8 cellular contexts compared by ENCODE assay signal in the genomic region with DNA sequence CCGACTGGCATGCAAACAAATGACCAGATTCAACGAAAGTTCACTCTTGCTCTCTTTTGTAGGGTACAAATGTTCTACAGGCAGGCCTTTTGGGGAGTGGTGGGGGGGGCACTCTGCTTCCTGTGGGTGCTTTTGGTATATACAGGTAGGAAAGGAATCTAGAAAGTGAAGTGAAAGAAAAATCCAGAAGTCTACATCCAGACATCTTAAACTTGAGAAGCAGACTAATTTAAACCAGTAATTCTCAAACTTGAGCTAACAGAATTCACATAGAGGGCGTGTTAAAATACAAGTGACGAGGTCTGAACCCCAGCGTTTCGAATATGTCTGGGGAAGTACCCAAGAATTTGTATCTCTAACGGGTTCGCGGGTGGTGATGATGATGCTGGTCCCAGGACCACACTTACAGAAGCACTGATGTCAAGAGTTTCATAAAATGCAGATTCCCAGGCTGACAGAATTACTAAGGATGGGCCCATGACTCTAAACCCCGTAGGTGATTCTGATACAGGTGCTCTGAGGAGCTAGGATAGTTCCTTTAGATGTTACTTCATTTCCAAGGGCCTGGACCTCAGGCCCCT. TPM values are rescaled to one million over a fixed set of nuclear protein-coding genes. Genes with fewer than 3 reads are reported as not detected.
DNase-seq lines count a peak whose midpoint lies in the region; ATAC-seq, FAIRE-seq and TF ChIP-seq lines count a peak whose summit lies in the region.

No MANE protein-coding gene starts in this region.

- peak; percentile 28 for ATAC-seq in CD4-positive, alpha-beta T cell (ENCODE audit: poor library complexity)
- ATAC-seq in pancreas (peak in 1 of 4 donors; percentile 6), GM18517 (IDR thresholded peaks at IDR 0.05; ENCODE audit: unreplicated experiment) (no peak)

- H3K4me1 Mint-ChIP-seq in CD4-positive, alpha-beta T cell (ENCODE audit: low read depth), result peaks cover 8% of the 10 kb centered on the region

- H3K36me3 ChIP-seq in SU-DHL-6 (ENCODE audit: low read length), result no peaks in the 10 kb centered on the region; the same call in 1 of the 2 replicates
- H3K36me3 ChIP-seq in fibroblast of lung (ENCODE audit: control insufficient read depth, insufficient read depth, low read length), result peaks cover 4% of the 10 kb centered on the region
- H3K36me3 ChIP-seq in pancreas, result no peaks in the 10 kb centered on the region

- H3K4me3 ChIP-seq in SU-DHL-6 (ENCODE audit: insufficient read depth, low read length, poor library complexity, severe bottlenecking) (no peak overlapping the region), fibroblast of lung (replicated peaks in 1 of 4; ENCODE audit: control extremely low read depth in 1 of 4, insufficient read depth in 1 of 4, low read depth in 3 of 4, low read length in 4 of 4) (peak overlapping the region in 3 of 4 experiments; percentile 37 to 57 (median 47)), pancreas (peak overlapping the region in 3 of 4 donors; percentile 59 to 77 (median 71))

- H3K9ac ChIP-seq in SU-DHL-6 (ENCODE audit: low read length) (no peak overlapping the region), fibroblast of lung (ENCODE audit: insufficient read depth, low read length) (no peak overlapping the region)

- FAIRE-seq in pancreas (lab: Jason Lieb, UNC), result no peak

- peaks cover 19% of the 10 kb centered on the region for H3F3A ChIP-seq in SU-DHL-6 (ENCODE audit: insufficient read depth)

- H3K36me3 Mint-ChIP-seq in CD4-positive, alpha-beta T cell (ENCODE audit: low read depth), result peaks cover 5% of the 10 kb centered on the region

- peaks cover 2% of the 10 kb centered on the region for H3K4me1 ChIP-seq in fibroblast of lung (ENCODE audit: control insufficient read depth, extremely low read depth, insufficient read depth, low read length)
- peaks cover 0 to 5% (median 5%) of the 10 kb centered on the region in 3 donors for H3K4me1 ChIP-seq in pancreas

- 66% methylated on average over 10 of the region's 10 CpGs for WGBS in pancreas, 2 donors

- peak in 7 of 10 experiments; percentile 7 to 39 (median 26) for DNase-seq in CD4-positive, alpha-beta T cell
- no peak for DNase-seq in fibroblast of lung (ENCODE audit: low read depth in 2 of 2)
- no peak for DNase-seq in pancreas
- no peak for DNase-seq in HK-2 (ENCODE audit: unreplicated experiment)
- no peak for DNase-seq in DMS153 (lab: John Stamatoyannopoulos, UW)
- DNase-seq in NCI-H345 treated with DMSO at 0.1 percent for 48 hours (lab: John Stamatoyannopoulos, UW; ENCODE audit: unreplicated experiment), result no peak

- no peaks in the 10 kb centered on the region for H3K9me2 ChIP-seq in SU-DHL-6 (replicated peaks; ENCODE audit: insufficient read depth, low read length)

- POLR2A ChIA-PET in CD4-positive, alpha-beta T cell (lab: Charles Lee), result interaction anchor here (1.4 to 3.7 kb wide), 3 partner anchors 18 to 1168 kb away, joined by 4 to 42 read pairs (median 4); a partner anchor contains a TSS

- no peak for TF ChIP-seq CTCF in CD4-positive, alpha-beta T cell (IDR thresholded peaks at IDR 0.05)
- TF ChIP-seq CTCF in SU-DHL-6 (IDR thresholded peaks at IDR 0.05; ENCODE audit: insufficient read depth, low read length, poor library complexity, severe bottlenecking) (no peak), fibroblast of lung (conservative IDR thresholded peaks at IDR 0.05 in 1 of 2, IDR thresholded peaks at IDR 0.05 in 1 of 2; ENCODE audit: low read depth in 1 of 2, low read length in 2 of 2) (no peak), pancreas (IDR thresholded peaks at IDR 0.05) (no peak)

- intact Hi-C loops in CD4-positive, alpha-beta T cell (cut with DNase I, micrococcal nuclease), result loop anchor here (2.0 to 10.0 kb wide), 4 partner anchors 15 to 821 kb away; a partner anchor contains a TSS
- intact Hi-C loops in pancreas (cut with DNase I), result no loop called here

- CTCF ChIA-PET in CD4-positive, alpha-beta T cell (lab: Charles Lee), result interaction anchor here (1.3 kb wide), 1 partner anchor 46 kb away, joined by 4 read pairs; no protein-coding TSS in a partner anchor

- H3K27ac ChIP-seq in CD4-positive, alpha-beta T cell (ENCODE audit: low read depth, low read length), result no peak overlapping the region
- no peak overlapping the region for H3K27ac ChIP-seq in SU-DHL-6 (ENCODE audit: low read depth, low read length)
- no peak overlapping the region for H3K27ac ChIP-seq in fibroblast of lung (ENCODE audit: insufficient read depth, low read length)
- H3K27ac ChIP-seq in pancreas, result peak overlapping the region; percentile 48 to 76 (median 64)

- H3K4me2 ChIP-seq in SU-DHL-6 (ENCODE audit: low read depth, low read length, poor library complexity, severe bottlenecking), result peak overlapping the region; percentile 72
- H3K4me2 ChIP-seq in fibroblast of lung (ENCODE audit: extremely low read depth, insufficient read depth, low read length), result peak overlapping the region; percentile 89

- H3K4me3 Mint-ChIP-seq in CD4-positive, alpha-beta T cell, result peak overlapping the region; percentile 92

- H3K27me3 Mint-ChIP-seq in CD4-positive, alpha-beta T cell, result peaks cover 6% of the 10 kb centered on the region

- H3K27ac Mint-ChIP-seq in CD4-positive, alpha-beta T cell, result peak overlapping the region; percentile 78

- no peaks in the 10 kb centered on the region for H4K20me1 ChIP-seq in SU-DHL-6 (ENCODE audit: low read depth, low read length)
- no peaks in the 10 kb centered on the region for H4K20me1 ChIP-seq in fibroblast of lung (ENCODE audit: control insufficient read depth, extremely low read depth, insufficient read depth, low read length)

- H3K9me3 ChIP-seq in CD4-positive, alpha-beta T cell (ENCODE audit: control insufficient read depth, low read length), result no peaks in the 10 kb centered on the region
- H3K9me3 ChIP-seq in SU-DHL-6 (ENCODE audit: insufficient read depth, low read length), result no peaks in the 10 kb centered on the region
- H3K9me3 ChIP-seq in fibroblast of lung (ENCODE audit: control insufficient read depth, insufficient read depth, low read depth, low read length), result no peaks in the 10 kb centered on the region
- H3K9me3 ChIP-seq in pancreas, result no peaks in the 10 kb centered on the region

- no peaks in the 10 kb centered on the region for H3K9me3 Mint-ChIP-seq in CD4-positive, alpha-beta T cell

- peak overlapping the region; percentile 30 for H2AFZ ChIP-seq in SU-DHL-6 (ENCODE audit: low read depth, low read length, severe bottlenecking)
- no peak overlapping the region for H2AFZ ChIP-seq in fibroblast of lung (ENCODE audit: low read length)

- no peaks in the 10 kb centered on the region for H3K27me3 ChIP-seq in CD4-positive, alpha-beta T cell (ENCODE audit: control insufficient read depth, insufficient read depth, low read length)
- H3K27me3 ChIP-seq in SU-DHL-6 (ENCODE audit: low read length) (no peaks in the 10 kb centered on the region), fibroblast of lung (ENCODE audit: control insufficient read depth, insufficient read depth, low read length) (no peaks in the 10 kb centered on the region), pancreas (no peaks in the 10 kb centered on the region)

- H3K79me2 ChIP-seq in SU-DHL-6 (ENCODE audit: insufficient read depth, low read length) (no peaks in the 10 kb centered on the region), fibroblast of lung (ENCODE audit: control insufficient read depth, insufficient read depth, low read length) (no peaks in the 10 kb centered on the region)

RNA-seq across cellular contexts. Expression of a gene that starts 0.5 kb away (rescaled TPM):
- under 1 TPM; 0.81 to 0.91 TPM for total RNA-seq in CD4-positive, alpha-beta T cell
- total RNA-seq in fibroblast of lung (1.8 and 3.0 TPM in 2 replicates), pancreas (1 to 10 TPM in 5 of 6 donors, under 1 TPM in 1; 0.93 to 2.0 (median 1.3) TPM)
- polyA plus RNA-seq in fibroblast of lung (0.78 and 2.1 TPM in 2 replicates), pancreas (1 to 10 TPM; 1.0 to 1.3 TPM)
- 0.78 and 2.1 TPM in 2 replicates for polyA plus RNA-seq in fibroblast of lung (2012)
- 0.30 and 0.31 TPM in 2 replicates for polyA minus RNA-seq in fibroblast of lung (ENCODE audit: low replicate concordance)

RNA-seq across cellular contexts. Expression of a gene that starts 18.5 kb away (rescaled TPM):
- 10 to 100 TPM; 10.6 to 11.1 TPM for total RNA-seq in CD4-positive, alpha-beta T cell
- total RNA-seq in fibroblast of lung (39.8 and 50.4 TPM in 2 replicates), pancreas (10 to 100 TPM in 3 of 6 donors, 1 to 10 TPM in 3; 6.7 to 11.0 (median 8.8) TPM)
- polyA plus RNA-seq in fibroblast of lung (28.7 and 31.7 TPM in 2 replicates), pancreas (10 to 100 TPM; 17.4 to 20.9 TPM)
- polyA plus RNA-seq in fibroblast of lung (2012), result 18.5 and 21.9 TPM in 2 replicates
- 1.9 and 2.1 TPM in 2 replicates for polyA minus RNA-seq in fibroblast of lung (ENCODE audit: low replicate concordance)

RNA-seq across cellular contexts. Expression of a gene that starts 18.7 kb away (rescaled TPM):
- 1 to 10 TPM; 9.4 to 9.8 TPM for total RNA-seq in CD4-positive, alpha-beta T cell
- total RNA-seq in fibroblast of lung (51.6 and 80.1 TPM in 2 replicates), pancreas (10 to 100 TPM in 5 of 6 donors, 1 to 10 TPM in 1; 7.7 to 20.5 (median 13.9) TPM)
- polyA plus RNA-seq in fibroblast of lung (175 and 207 TPM in 2 replicates), pancreas (10 to 100 TPM; 10.3 to 32.1 TPM)
- 52.5 and 60.7 TPM in 2 replicates for polyA plus RNA-seq in fibroblast of lung (2012)
- 53.5 and 101 TPM in 2 replicates for polyA minus RNA-seq in fibroblast of lung (ENCODE audit: low replicate concordance)

Comparison
In these comparisons a context has a peak if more than half of its experiments do, and no peak if none do; other contexts are left out.
1. DNase-seq: peak in CD4-positive, alpha-beta T cell (7 of 10); none in fibroblast of lung (0 of 2), pancreas (0 of 6), HK-2 (single experiment), DMS153 (single experiment) and NCI-H345 treated with DMSO at 0.1 percent for 48 hours (single experiment).
2. H3K27ac ChIP-seq: peak in pancreas (4 of 4); none in CD4-positive, alpha-beta T cell (single experiment), SU-DHL-6 (single experiment) and fibroblast of lung (single experiment).
3. intact Hi-C loops: an anchor here in CD4-positive, alpha-beta T cell (2.0 to 10.0 kb wide); none called in pancreas.